Comparison of ENCODE assay signal across 1 cellular context in genomic region chr19:58258259-58258658, GRCh38.
TF ChIP-seq lines count a peak whose summit lies in the region.

No MANE protein-coding gene starts in this region.

TF ChIP-seq in H1, 55 proteins besides CTCF, POLR2A, EP300 and RAD21:
- TF ChIP-seq POLR2AphosphoS5 (IDR thresholded peaks at IDR 0.05; ENCODE audit: low read depth, low read length), result peak; percentile 29; the same call in 1 of the 2 replicates
